ENCODE assay signal across 21 cellular contexts in the genomic region with DNA sequence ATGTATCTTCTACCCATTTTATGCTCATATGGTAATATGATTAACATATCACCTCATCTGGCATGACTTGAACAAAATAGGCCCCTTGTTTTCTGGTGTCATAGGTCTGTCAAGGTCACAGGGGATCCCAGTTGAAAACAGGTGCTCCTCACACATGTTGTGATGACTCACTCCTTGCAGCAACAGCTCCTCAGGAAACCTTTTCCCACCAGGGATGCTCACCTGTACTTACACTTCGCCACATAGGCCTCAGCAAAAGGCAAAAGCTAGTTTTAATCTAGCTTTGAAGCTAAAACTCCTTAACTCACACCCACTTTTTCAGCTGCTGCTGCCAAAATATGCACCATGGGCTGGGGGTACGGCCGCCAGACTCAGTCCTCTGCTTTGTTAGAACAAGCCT.
"Had no signal": no experiment of that assay in that cellular context is flagged by ENCODE, and none has a peak within 500 bp of the region (broad histone marks: within the 10 kb centered on the region; RNA-seq: fewer than 3 reads in every experiment).

No MANE protein-coding gene starts in this region.

- H3K4me3 Mint-ChIP-seq: dendritic cell treated with granulocyte-macrophage colony-stimulating factor and Interleukin-4, amounts not matched to agents 40 ng/mL and 50 ng/mL, for 4 days; effector memory CD8-positive, alpha-beta T cell; naive B cell; nephron progenitor cell; stimulated activated naive B cell treated with anti-CD40 and anti-IgM and Interleukin-4, amounts not matched to agents 10 μg/mL and 1 μg/mL and 100 μg/mL, for 72 hours; stimulated activated naive CD8-positive, alpha-beta T cell treated with anti-CD3 and anti-CD28 coated beads, Interleukin-15, amount 100 ng/mL, for 72 hours had no signal

- H3K27me3 Mint-ChIP-seq: dendritic cell treated with granulocyte-macrophage colony-stimulating factor and Interleukin-4, amounts not matched to agents 40 ng/mL and 50 ng/mL, for 4 days; effector memory CD8-positive, alpha-beta T cell; stimulated activated naive B cell treated with anti-CD40 and anti-IgM and Interleukin-4, amounts not matched to agents 10 μg/mL and 1 μg/mL and 100 μg/mL, for 72 hours had no signal

- H3K36me3 Mint-ChIP-seq: naive B cell; stimulated activated naive B cell treated with anti-CD40 and anti-IgM and Interleukin-4, amounts not matched to agents 10 μg/mL and 1 μg/mL and 100 μg/mL, for 72 hours had no signal

- DNase-seq: effector memory CD8-positive, alpha-beta T cell; esophagus squamous epithelium; foreskin fibroblast; glutamatergic neuron; mesendoderm; naive B cell; nephron progenitor cell; posterior cingulate gyrus; sigmoid colon; stimulated activated CD4-positive, alpha-beta T cell treated with anti-CD3 and anti-CD28 coated beads, Interleukin-2, amount 100 ng/mL, for 24 hours; stimulated activated CD4-positive, alpha-beta T cell treated with anti-CD3 and anti-CD28 coated beads, Interleukin-4, amount 100 ng/mL, for 4 hours; stimulated activated naive B cell treated with anti-CD40 and anti-IgM and Interleukin-4, amounts not matched to agents 10 μg/mL and 1 μg/mL and 100 μg/mL, for 72 hours; stimulated activated naive CD8-positive, alpha-beta T cell treated with anti-CD3 and anti-CD28 coated beads, Interleukin-15, amount 100 ng/mL, for 72 hours; testis; upper lobe of right lung had no signal

- H3K27ac ChIP-seq: esophagus squamous epithelium, gastroesophageal sphincter, right atrium auricular region, sigmoid colon, skin epidermis, testis, tibial nerve, upper lobe of right lung, vagina had no signal

- H3K27ac Mint-ChIP-seq: dendritic cell treated with granulocyte-macrophage colony-stimulating factor and Interleukin-4, amounts not matched to agents 40 ng/mL and 50 ng/mL, for 4 days; effector memory CD8-positive, alpha-beta T cell; naive B cell; nephron progenitor cell; stimulated activated naive B cell treated with anti-CD40 and anti-IgM and Interleukin-4, amounts not matched to agents 10 μg/mL and 1 μg/mL and 100 μg/mL, for 72 hours; stimulated activated naive CD8-positive, alpha-beta T cell treated with anti-CD3 and anti-CD28 coated beads, Interleukin-15, amount 100 ng/mL, for 72 hours had no signal

- H3K27me3 ChIP-seq: esophagus squamous epithelium, gastroesophageal sphincter, right atrium auricular region, sigmoid colon, testis, tibial nerve, upper lobe of right lung, vagina had no signal

- H3K4me3 ChIP-seq: esophagus squamous epithelium, gastroesophageal sphincter, right atrium auricular region, sigmoid colon, skin epidermis, testis, tibial nerve, upper lobe of right lung, vagina had no signal

- H3K36me3 ChIP-seq: esophagus squamous epithelium, gastroesophageal sphincter, right atrium auricular region, sigmoid colon, tibial nerve, upper lobe of right lung, vagina had no signal

- H3K4me1 ChIP-seq: gastroesophageal sphincter, right atrium auricular region, testis, upper lobe of right lung, vagina had no signal

- H3K9me3 ChIP-seq: esophagus squamous epithelium, gastroesophageal sphincter, right atrium auricular region, sigmoid colon, testis, tibial nerve, upper lobe of right lung, vagina had no signal

- H3K4me1 Mint-ChIP-seq: naive B cell; nephron progenitor cell; stimulated activated naive B cell treated with anti-CD40 and anti-IgM and Interleukin-4, amounts not matched to agents 10 μg/mL and 1 μg/mL and 100 μg/mL, for 72 hours; stimulated activated naive CD8-positive, alpha-beta T cell treated with anti-CD3 and anti-CD28 coated beads, Interleukin-15, amount 100 ng/mL, for 72 hours had no signal

- H3K9me3 Mint-ChIP-seq: dendritic cell treated with granulocyte-macrophage colony-stimulating factor and Interleukin-4, amounts not matched to agents 40 ng/mL and 50 ng/mL, for 4 days; effector memory CD8-positive, alpha-beta T cell; nephron progenitor cell; stimulated activated naive B cell treated with anti-CD40 and anti-IgM and Interleukin-4, amounts not matched to agents 10 μg/mL and 1 μg/mL and 100 μg/mL, for 72 hours; stimulated activated naive CD8-positive, alpha-beta T cell treated with anti-CD3 and anti-CD28 coated beads, Interleukin-15, amount 100 ng/mL, for 72 hours had no signal

- ATAC-seq: effector memory CD8-positive, alpha-beta T cell; gastroesophageal sphincter; stimulated activated naive B cell treated with anti-CD40 and anti-IgM and Interleukin-4, amounts not matched to agents 10 μg/mL and 1 μg/mL and 100 μg/mL, for 72 hours; stimulated activated naive CD8-positive, alpha-beta T cell treated with anti-CD3 and anti-CD28 coated beads, Interleukin-15, amount 100 ng/mL, for 72 hours; upper lobe of right lung had no signal
